Comparison of ENCODE assay signal across 19 cellular contexts in the genomic region with DNA sequence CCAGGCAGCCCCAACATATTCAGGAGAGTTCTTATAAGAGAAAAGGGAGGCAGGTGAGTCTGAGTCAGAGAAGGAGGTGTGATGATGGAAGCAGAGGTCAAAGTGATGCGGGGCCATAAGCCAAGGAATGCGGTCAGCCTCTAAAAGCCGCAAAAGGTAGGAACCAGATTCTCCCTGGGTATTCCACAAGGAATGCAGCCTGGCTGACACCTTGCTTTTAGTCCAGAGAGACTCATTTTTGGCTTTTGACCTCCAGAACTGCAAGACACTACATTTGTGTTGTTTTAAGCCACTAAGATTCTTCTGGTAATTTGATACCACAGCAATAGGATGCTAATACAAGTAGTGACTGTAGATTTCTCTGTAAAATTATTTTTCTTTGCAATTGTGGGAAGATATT.
"Had no signal": no experiment of that assay in that cellular context is flagged by ENCODE, and none has a peak within 500 bp of the region (broad histone marks: within the 10 kb centered on the region; RNA-seq: fewer than 3 reads in every experiment).

No MANE protein-coding gene starts in this region.

- H3K36me3 ChIP-seq: heart left ventricle, prostate gland, spleen, upper lobe of right lung had no signal

- H3K4me3 ChIP-seq: heart left ventricle, lung, prostate gland, spleen, upper lobe of right lung had no signal

- H3K4me3 Mint-ChIP-seq: activated naive CD4-positive, alpha-beta T cell treated with anti-CD3 and anti-CD28 coated beads for 36 hours; activated naive CD8-positive, alpha-beta T cell treated with anti-CD3 and anti-CD28 coated beads, Interleukin-2, amount 10 ng/mL, durations not matched to agents 7 days and 5 days; activated T-cell treated with anti-CD3 and anti-CD28 coated beads, Interleukin-2, amount 50 U/mL, for 24 hours; activated T-helper 17 cell treated with anti-CD3 and anti-CD28 coated beads, Interleukin-2, amount 50 U/mL, for 72 hours; brain; effector memory CD8-positive, alpha-beta T cell; natural killer cell; WTC11 had no signal

- DNase-seq: activated naive CD4-positive, alpha-beta T cell treated with anti-CD3 and anti-CD28 coated beads for 36 hours; activated naive CD8-positive, alpha-beta T cell treated with anti-CD3 and anti-CD28 coated beads, Interleukin-2, amount 10 ng/mL, durations not matched to agents 7 days and 5 days; activated T-cell treated with anti-CD3 and anti-CD28 coated beads, Interleukin-2, amount 50 U/mL, for 24 hours; amygdala; central memory CD4-positive, alpha-beta T cell; effector memory CD8-positive, alpha-beta T cell; heart left ventricle; kidney; natural killer cell; spleen; stimulated activated CD4-positive, alpha-beta T cell treated with anti-CD3 and anti-CD28 coated beads, Interleukin-4, amount 100 ng/mL, for 24 hours; stimulated activated naive CD8-positive, alpha-beta T cell treated with anti-CD3 and anti-CD28 coated beads, Interleukin-15, Interleukin-2, amounts not matched to agents 100 U/mL and 50 U/mL, for 24 hours; T-helper 9 cell; upper lobe of right lung had no signal

- H3K27me3 ChIP-seq: heart left ventricle, spleen, upper lobe of right lung had no signal

- H3K4me1 Mint-ChIP-seq: activated T-helper 17 cell treated with anti-CD3 and anti-CD28 coated beads, Interleukin-2, amount 50 U/mL, for 72 hours; brain; natural killer cell; WTC11 had no signal

- H3K36me3 Mint-ChIP-seq: activated naive CD8-positive, alpha-beta T cell treated with anti-CD3 and anti-CD28 coated beads, Interleukin-2, amount 10 ng/mL, durations not matched to agents 7 days and 5 days; brain; natural killer cell had no signal

- H3K27ac Mint-ChIP-seq: activated naive CD4-positive, alpha-beta T cell treated with anti-CD3 and anti-CD28 coated beads for 36 hours; activated naive CD8-positive, alpha-beta T cell treated with anti-CD3 and anti-CD28 coated beads, Interleukin-2, amount 10 ng/mL, durations not matched to agents 7 days and 5 days; activated T-cell treated with anti-CD3 and anti-CD28 coated beads, Interleukin-2, amount 50 U/mL, for 24 hours; activated T-helper 17 cell treated with anti-CD3 and anti-CD28 coated beads, Interleukin-2, amount 50 U/mL, for 72 hours; brain; effector memory CD8-positive, alpha-beta T cell; natural killer cell; WTC11 had no signal

- H3K27ac ChIP-seq: heart left ventricle, prostate gland, spleen, upper lobe of right lung had no signal

- H3K27me3 Mint-ChIP-seq: activated naive CD8-positive, alpha-beta T cell treated with anti-CD3 and anti-CD28 coated beads, Interleukin-2, amount 10 ng/mL, durations not matched to agents 7 days and 5 days; activated T-cell treated with anti-CD3 and anti-CD28 coated beads, Interleukin-2, amount 50 U/mL, for 24 hours; activated T-helper 17 cell treated with anti-CD3 and anti-CD28 coated beads, Interleukin-2, amount 50 U/mL, for 72 hours; brain had no signal

- H3K9me3 Mint-ChIP-seq: activated naive CD8-positive, alpha-beta T cell treated with anti-CD3 and anti-CD28 coated beads, Interleukin-2, amount 10 ng/mL, durations not matched to agents 7 days and 5 days; activated T-cell treated with anti-CD3 and anti-CD28 coated beads, Interleukin-2, amount 50 U/mL, for 24 hours; activated T-helper 17 cell treated with anti-CD3 and anti-CD28 coated beads, Interleukin-2, amount 50 U/mL, for 72 hours; effector memory CD8-positive, alpha-beta T cell; natural killer cell had no signal
